Comparison of ENCODE assay signal across 18 cellular contexts in genomic region chr6:41719796-41720620, GRCh38. TPM values are rescaled to one million over a fixed set of nuclear protein-coding genes. Genes with fewer than 3 reads are reported as not detected.
DNase-seq lines count a peak whose midpoint lies in the region; ATAC-seq, FAIRE-seq and TF ChIP-seq lines count a peak whose summit lies in the region.
"Had no signal": no experiment of that assay in that cellular context is flagged by ENCODE, and none has a peak within 500 bp of the region (broad histone marks: within the 10 kb centered on the region; RNA-seq: fewer than 3 reads in every experiment).

No MANE protein-coding gene starts in this region.

- H3K27ac ChIP-seq in cardiac muscle cell: peak overlapping the region; percentile 33
- H3K27ac ChIP-seq in HepG2 (ENCODE audit: extremely low read length, insufficient read depth, low read length): no peak overlapping the region
- H3K27ac ChIP-seq in thyroid gland: peak overlapping the region in 2 of 3 donors; percentile 23 to 24
- H3K27ac ChIP-seq in esophagus squamous epithelium: no peak overlapping the region
- H3K27ac ChIP-seq: right lobe of liver had no signal

- no TSS peak for BruUV-seq in HepG2 (replicated peaks; lab: Mats Ljungman, UMichigan)

- H3K36me3 ChIP-seq in cardiac muscle cell: no peaks in the 10 kb centered on the region
- no peaks in the 10 kb centered on the region; a peak in 1 of 5 replicates for H3K36me3 ChIP-seq in HepG2 (replicated peaks in 1 of 2; ENCODE audit: control insufficient read depth in 1 of 2, insufficient read depth in 2 of 2, low read length in 2 of 2)
- H3K36me3 ChIP-seq in thyroid gland: no peaks in the 10 kb centered on the region
- no peaks in the 10 kb centered on the region for H3K36me3 ChIP-seq in esophagus squamous epithelium
- H3K36me3 ChIP-seq: right lobe of liver had no signal

- no peak overlapping the region for H3K9ac ChIP-seq in HepG2 (ENCODE audit: insufficient read depth, low read depth, low read length)

- no peaks in the 10 kb centered on the region for H3K9me3 ChIP-seq in cardiac muscle cell (ENCODE audit: low read depth)
- no peaks in the 10 kb centered on the region for H3K9me3 ChIP-seq in HepG2 (ENCODE audit: low read length)
- H3K9me3 ChIP-seq in thyroid gland: no peaks in the 10 kb centered on the region
- no peaks in the 10 kb centered on the region for H3K9me3 ChIP-seq in esophagus squamous epithelium
- H3K9me3 ChIP-seq: right lobe of liver had no signal

- no peak for TF ChIP-seq RAD21 in HepG2 (CRISPR knock-in tag; IDR thresholded peaks at IDR 0.05)

- H3K4me1 ChIP-seq in cardiac muscle cell (ENCODE audit: low read depth): peaks cover 62% of the 10 kb centered on the region
- H3K4me1 ChIP-seq in HepG2 (ENCODE audit: insufficient read depth, low read length): peaks cover 36% of the 10 kb centered on the region
- H3K4me1 ChIP-seq in thyroid gland: peaks cover 50 to 83% of the 10 kb centered on the region in 2 donors
- H3K4me1 ChIP-seq in esophagus squamous epithelium: peaks cover 35 to 97% (median 45%) of the 10 kb centered on the region in 3 donors
- H3K4me1 ChIP-seq: right lobe of liver had no signal

- no peak for TF ChIP-seq CTCF in cardiac muscle cell (IDR thresholded peaks at IDR 0.05; ENCODE audit: low read depth, low read length)
- no peak for TF ChIP-seq CTCF in LNCaP clone FGC (IDR thresholded peaks at IDR 0.05; ENCODE audit: control insufficient read depth, extremely low read depth, insufficient read depth)
- no peak for TF ChIP-seq CTCF in HepG2 (CRISPR knock-in tag; IDR thresholded peaks at IDR 0.05)
- no peak for TF ChIP-seq CTCF in thyroid gland (IDR thresholded peaks at IDR 0.05)
- TF ChIP-seq CTCF in esophagus squamous epithelium (IDR thresholded peaks at IDR 0.05): no peak

- CTCF ChIA-PET in HepG2 (lab: Yijun Ruan, JAX; ENCODE audit: low intra/inter-chr PET ratio, low total read pairs): no interaction called here

- H3K27me3 ChIP-seq in cardiac muscle cell (no peaks in the 10 kb centered on the region), HepG2 (ENCODE audit: control insufficient read depth in 1 of 2, insufficient read depth in 2 of 2, low read length in 2 of 2) (no peaks in the 10 kb centered on the region), thyroid gland (no peaks in the 10 kb centered on the region), esophagus squamous epithelium (no peaks in the 10 kb centered on the region)
- H3K27me3 ChIP-seq: right lobe of liver had no signal

- POLR2A ChIA-PET in HepG2 (lab: Yijun Ruan, JAX): interaction anchor here (1.9 kb wide), 1 partner anchor 14 kb away, joined by 8 read pairs; no protein-coding TSS in a partner anchor

- WGBS in HepG2 (ENCODE audit: low lambda C conversion rate): 89% methylated on average over 6 of the region's 6 CpGs
- 89 to 96% methylated on average over 6 of the region's 6 CpGs for WGBS in thyroid gland, 2 donors
- 78 to 93% methylated on average over 3 to 5 of the region's 6 CpGs for WGBS in esophagus squamous epithelium, 2 donors

- DNase-seq in cardiac muscle cell (ENCODE audit: low read depth in 1 of 2, low spot score in 1 of 2) (no peak), left cardiac atrium (no peak), LNCaP clone FGC (ENCODE audit: low read depth) (peak; percentile 85), HepG2 (ENCODE audit: low spot score) (no peak), thyroid gland (no peak), putamen (ENCODE audit: low spot score) (no peak), esophagus squamous epithelium (lab: John Stamatoyannopoulos, UW) (no peak)
- no peak for DNase-seq in activated CD4-positive, alpha-beta T cell treated with anti-CD3 and anti-CD28 coated beads for 48 hours
- DNase-seq: activated naive CD8-positive, alpha-beta T cell treated with anti-CD3 and anti-CD28 coated beads for 36 hours; activated T-cell treated with anti-CD3 and anti-CD28 coated beads for 4 hours; naive thymus-derived CD8-positive, alpha-beta T cell; stimulated activated CD4-positive, alpha-beta T cell treated with anti-CD3 and anti-CD28 coated beads, Interleukin-4, amount 100 ng/mL, for 4 hours; stimulated activated naive CD4-positive, alpha-beta T cell; T-cell had no signal

- in situ Hi-C loops in HepG2 (cut with HindIII; ENCODE audit: extremely low pct_ligation_motif_present, low pct_unique_long_range_greater_than_20kb): loop anchor here (10.0 kb wide), 1 partner anchor 325 kb away; no protein-coding TSS in a partner anchor

- TF ChIP-seq POLR2A in HepG2 (IDR thresholded peaks at IDR 0.05; ENCODE audit: insufficient read depth in 1 of 2, low read depth in 2 of 2, low read length in 2 of 2) (no peak), thyroid gland (IDR thresholded peaks at IDR 0.05) (no peak), esophagus squamous epithelium (IDR thresholded peaks at IDR 0.05) (no peak)

- H3K4me3 ChIP-seq in cardiac muscle cell (no peak overlapping the region), LNCaP clone FGC (ENCODE audit: low read depth, low read length) (no peak overlapping the region), HepG2 (replicated peaks in 1 of 3; ENCODE audit: insufficient read depth in 1 of 3, low read depth in 2 of 3, low read length in 3 of 3) (no peak overlapping the region), thyroid gland (replicated peaks in 1 of 3) (no peak overlapping the region), esophagus squamous epithelium (no peak overlapping the region)
- H3K4me3 ChIP-seq: right lobe of liver had no signal

- no peaks in the 10 kb centered on the region for H4K20me1 ChIP-seq in HepG2 (ENCODE audit: insufficient read depth, low read length)

- H3K79me2 ChIP-seq in HepG2 (ENCODE audit: insufficient read depth, low read length): peaks cover 3% of the 10 kb centered on the region

- no peak for FAIRE-seq in HepG2 (lab: Jason Lieb, UNC)
- FAIRE-seq: A204.1, endothelial cell of umbilical vein, HTR-8/SVneo had no signal

- no peak overlapping the region for H3K4me2 ChIP-seq in HepG2 (ENCODE audit: low read depth, low read length)

- no peak overlapping the region for H2AFZ ChIP-seq in HepG2 (ENCODE audit: low read length)

- no peak for TF ChIP-seq EP300 in HepG2 (IDR thresholded peaks at IDR 0.05; ENCODE audit: low read depth in 2 of 2, low read length in 2 of 2)
- TF ChIP-seq EP300 in HepG2 (CRISPR knock-in tag; IDR thresholded peaks at IDR 0.05; ENCODE audit: borderline replicate concordance): no peak

- ATAC-seq in left cardiac atrium: no peak
- no peak for ATAC-seq in HepG2
- ATAC-seq: naive thymus-derived CD8-positive, alpha-beta T cell; T-cell had no signal

- intact Hi-C loops in left cardiac atrium (cut with DNase I): no loop called here
- intact Hi-C loops in HepG2 (cut with micrococcal nuclease; ENCODE audit: unreplicated experiment): loop anchor here (10.0 kb wide), 1 partner anchor 325 kb away; no protein-coding TSS in a partner anchor
- intact Hi-C loops in thyroid gland (cut with DNase I): no loop called here
- intact Hi-C loops in esophagus squamous epithelium (cut with DNase I): no loop called here

RNA-seq across cellular contexts. Expression of gene TFEB, which starts 15.4 kb away (rescaled TPM):
- total RNA-seq in cardiac muscle cell (25.8 and 41.0 TPM in 2 replicates), left cardiac atrium (10 to 100 TPM; 33.3 to 34.6 TPM), HepG2 (2016; rRNA removed; fragmentation: Illumina TruSeq; extraction: Trizol) (12.8 and 13.3 TPM in 2 replicates), thyroid gland (10 to 100 TPM; 23.0 to 39.0 (median 34.9) TPM), esophagus squamous epithelium (10 to 100 TPM in 3 of 4 donors, 1 to 10 TPM in 1; 7.0 to 17.5 (median 13.4) TPM)
- polyA plus RNA-seq in cardiac muscle cell (34.0 and 57.8 TPM in 2 replicates), HepG2 (2011; rRNA removed) (18.7 and 21.6 TPM in 2 replicates)
- 7.3 and 10.0 TPM in 2 replicates for total RNA-seq in HepG2 (2016; cell fraction: cytosol; rRNA removed; fragmentation: Illumina TruSeq; extraction: Trizol; ENCODE audit: low read depth)
- 10.9 and 15.1 TPM in 2 replicates for total RNA-seq in HepG2 (2016; cell fraction: insoluble cytoplasmic fraction; rRNA removed; fragmentation: Illumina TruSeq; extraction: Trizol)
- 15.3 and 15.8 TPM in 2 replicates for total RNA-seq in HepG2 (2016; cell fraction: membrane; rRNA removed; fragmentation: Illumina TruSeq; extraction: Trizol)
- 9.0 and 11.5 TPM in 2 replicates for total RNA-seq in HepG2 (2016; cell fraction: nucleus; rRNA removed; fragmentation: Illumina TruSeq; extraction: Trizol)
- polyA plus RNA-seq in HepG2 (2011; cell fraction: cytosol; rRNA removed): 7.6 and 16.3 TPM in 2 replicates
- 14.8 and 19.8 TPM in 2 replicates for polyA plus RNA-seq in HepG2 (2011; cell fraction: nucleus; rRNA removed)
- polyA plus RNA-seq in HepG2 (2012): 4.8 and 7.7 TPM in 2 replicates
- polyA plus RNA-seq in HepG2 (2016; cell fraction: cytosol; fragmentation: Illumina TruSeq; extraction: Trizol; ENCODE audit: low read depth): 8.4 and 9.0 TPM in 2 replicates
- 13.2 and 14.2 TPM in 2 replicates for polyA plus RNA-seq in HepG2 (2016; cell fraction: insoluble cytoplasmic fraction; fragmentation: Illumina TruSeq; extraction: Trizol; ENCODE audit: low read depth)
- 12.3 and 14.8 TPM in 2 replicates for polyA plus RNA-seq in HepG2 (2016; cell fraction: membrane; fragmentation: Illumina TruSeq; extraction: Trizol; ENCODE audit: low read depth)
- 26.4 and 27.9 TPM in 2 replicates for polyA plus RNA-seq in HepG2 (2016; cell fraction: nucleus; fragmentation: Illumina TruSeq; extraction: Trizol; ENCODE audit: insufficient read depth, low read depth)
- 22.8 and 39.7 TPM in 2 replicates for polyA minus RNA-seq in HepG2 (2011; rRNA and poly(A)+ RNA removed; ENCODE audit: low replicate concordance)
- 9.2 and 12.8 TPM in 2 replicates for polyA minus RNA-seq in HepG2 (2011; cell fraction: cytosol; rRNA and poly(A)+ RNA removed)
- polyA minus RNA-seq in HepG2 (2011; cell fraction: nucleus; rRNA and poly(A)+ RNA removed): 9.1 and 10.8 TPM in 2 replicates

RNA-seq across cellular contexts. Expression of gene PGC, which starts 27.2 kb away (rescaled TPM):
- total RNA-seq in cardiac muscle cell (not detected in 2 replicates), left cardiac atrium (not detected), HepG2 (2016; rRNA removed; fragmentation: Illumina TruSeq; extraction: Trizol) (225 and 502 TPM in 2 replicates), thyroid gland (not detected), esophagus squamous epithelium (under 1 TPM in 1 of 4 donors, not detected in 3; 0.95 TPM)
- polyA plus RNA-seq in cardiac muscle cell (0.10 TPM in 1 of 2 replicates, not detected in the other), HepG2 (2011; rRNA removed) (397 and 426 TPM in 2 replicates)
- 33.5 and 35.5 TPM in 2 replicates for total RNA-seq in HepG2 (2016; cell fraction: cytosol; rRNA removed; fragmentation: Illumina TruSeq; extraction: Trizol; ENCODE audit: low read depth)
- 215 and 502 TPM in 2 replicates for total RNA-seq in HepG2 (2016; cell fraction: insoluble cytoplasmic fraction; rRNA removed; fragmentation: Illumina TruSeq; extraction: Trizol)
- 52.5 and 53.3 TPM in 2 replicates for total RNA-seq in HepG2 (2016; cell fraction: membrane; rRNA removed; fragmentation: Illumina TruSeq; extraction: Trizol)
- 408 and 459 TPM in 2 replicates for total RNA-seq in HepG2 (2016; cell fraction: nucleus; rRNA removed; fragmentation: Illumina TruSeq; extraction: Trizol)
- 243 and 350 TPM in 2 replicates for polyA plus RNA-seq in HepG2 (2011; cell fraction: cytosol; rRNA removed)
- polyA plus RNA-seq in HepG2 (2011; cell fraction: nucleus; rRNA removed): 216 and 252 TPM in 2 replicates
- polyA plus RNA-seq in HepG2 (2012): 62.0 and 149 TPM in 2 replicates
- 47.7 and 50.1 TPM in 2 replicates for polyA plus RNA-seq in HepG2 (2016; cell fraction: cytosol; fragmentation: Illumina TruSeq; extraction: Trizol; ENCODE audit: low read depth)
- polyA plus RNA-seq in HepG2 (2016; cell fraction: insoluble cytoplasmic fraction; fragmentation: Illumina TruSeq; extraction: Trizol; ENCODE audit: low read depth): 245 and 256 TPM in 2 replicates
- 48.1 and 51.7 TPM in 2 replicates for polyA plus RNA-seq in HepG2 (2016; cell fraction: membrane; fragmentation: Illumina TruSeq; extraction: Trizol; ENCODE audit: low read depth)
- 704 and 739 TPM in 2 replicates for polyA plus RNA-seq in HepG2 (2016; cell fraction: nucleus; fragmentation: Illumina TruSeq; extraction: Trizol; ENCODE audit: insufficient read depth, low read depth)
- polyA minus RNA-seq in HepG2 (2011; rRNA and poly(A)+ RNA removed; ENCODE audit: low replicate concordance): 0.21 and 469 TPM in 2 replicates
- 339 and 439 TPM in 2 replicates for polyA minus RNA-seq in HepG2 (2011; cell fraction: cytosol; rRNA and poly(A)+ RNA removed)
- polyA minus RNA-seq in HepG2 (2011; cell fraction: nucleus; rRNA and poly(A)+ RNA removed): 61.8 and 63.7 TPM in 2 replicates
- total RNA-seq: activated naive CD8-positive, alpha-beta T cell treated with anti-CD3 and anti-CD28 coated beads for 36 hours; endothelial cell of umbilical vein; naive thymus-derived CD8-positive, alpha-beta T cell had no signal
- polyA plus RNA-seq: endothelial cell of umbilical vein; naive thymus-derived CD8-positive, alpha-beta T cell had no signal

RNA-seq across cellular contexts. Expression of gene FRS3, which starts 59.7 kb away (rescaled TPM):
- total RNA-seq in cardiac muscle cell: 24.7 and 25.9 TPM in 2 replicates
- polyA plus RNA-seq in cardiac muscle cell: 25.3 and 31.6 TPM in 2 replicates
- total RNA-seq in left cardiac atrium: 1 to 10 TPM; 4.0 to 5.2 TPM
- 1.5 and 3.0 TPM in 2 replicates for total RNA-seq in HepG2 (2016; rRNA removed; fragmentation: Illumina TruSeq; extraction: Trizol)
- 3.2 and 3.7 TPM in 2 replicates for total RNA-seq in HepG2 (2016; cell fraction: cytosol; rRNA removed; fragmentation: Illumina TruSeq; extraction: Trizol; ENCODE audit: low read depth)
- total RNA-seq in HepG2 (2016; cell fraction: insoluble cytoplasmic fraction; rRNA removed; fragmentation: Illumina TruSeq; extraction: Trizol): 1.2 and 2.7 TPM in 2 replicates
- 6.5 and 6.6 TPM in 2 replicates for total RNA-seq in HepG2 (2016; cell fraction: membrane; rRNA removed; fragmentation: Illumina TruSeq; extraction: Trizol)
- 3.2 and 4.8 TPM in 2 replicates for total RNA-seq in HepG2 (2016; cell fraction: nucleus; rRNA removed; fragmentation: Illumina TruSeq; extraction: Trizol)
- 7.1 and 7.4 TPM in 2 replicates for polyA plus RNA-seq in HepG2 (2011; rRNA removed)
- 6.7 TPM in 2 replicates for polyA plus RNA-seq in HepG2 (2011; cell fraction: cytosol; rRNA removed)
- 11.2 and 14.1 TPM in 2 replicates for polyA plus RNA-seq in HepG2 (2011; cell fraction: nucleus; rRNA removed)
- polyA plus RNA-seq in HepG2 (2012): 2.5 and 2.9 TPM in 2 replicates
- 5.9 and 6.1 TPM in 2 replicates for polyA plus RNA-seq in HepG2 (2016; cell fraction: cytosol; fragmentation: Illumina TruSeq; extraction: Trizol; ENCODE audit: low read depth)
- 3.0 and 3.6 TPM in 2 replicates for polyA plus RNA-seq in HepG2 (2016; cell fraction: insoluble cytoplasmic fraction; fragmentation: Illumina TruSeq; extraction: Trizol; ENCODE audit: low read depth)
- 10.2 and 10.3 TPM in 2 replicates for polyA plus RNA-seq in HepG2 (2016; cell fraction: membrane; fragmentation: Illumina TruSeq; extraction: Trizol; ENCODE audit: low read depth)
- polyA plus RNA-seq in HepG2 (2016; cell fraction: nucleus; fragmentation: Illumina TruSeq; extraction: Trizol; ENCODE audit: insufficient read depth, low read depth): 11.8 and 13.3 TPM in 2 replicates
- 2.6 and 8.3 TPM in 2 replicates for polyA minus RNA-seq in HepG2 (2011; rRNA and poly(A)+ RNA removed; ENCODE audit: low replicate concordance)
- 0.89 and 2.1 TPM in 2 replicates for polyA minus RNA-seq in HepG2 (2011; cell fraction: cytosol; rRNA and poly(A)+ RNA removed)
- polyA minus RNA-seq in HepG2 (2011; cell fraction: nucleus; rRNA and poly(A)+ RNA removed): 3.4 and 3.5 TPM in 2 replicates
- 1 to 10 TPM; 4.0 to 6.7 (median 5.8) TPM for total RNA-seq in thyroid gland
- 1 to 10 TPM in 2 of 4 donors, under 1 TPM in 2; 0.31 to 5.5 (median 1.5) TPM for total RNA-seq in esophagus squamous epithelium

Comparison
In these comparisons a context has a peak if more than half of its experiments do, and no peak if none do; other contexts are left out.
1. H3K27ac ChIP-seq: peak in cardiac muscle cell (single experiment) and thyroid gland (2 of 3); none in HepG2 (single experiment) and esophagus squamous epithelium (0 of 4).
2. RNA of gene PGC, which starts 27.2 kb away (total RNA-seq): 33.5 to 502 TPM in HepG2; not detected in cardiac muscle cell, not detected in left cardiac atrium, not detected in thyroid gland and 0.95 TPM in esophagus squamous epithelium; every median in the first group is over 10 times any median in the second.